Comparison of ENCODE assay signal across 20 cellular contexts in the genomic region with DNA sequence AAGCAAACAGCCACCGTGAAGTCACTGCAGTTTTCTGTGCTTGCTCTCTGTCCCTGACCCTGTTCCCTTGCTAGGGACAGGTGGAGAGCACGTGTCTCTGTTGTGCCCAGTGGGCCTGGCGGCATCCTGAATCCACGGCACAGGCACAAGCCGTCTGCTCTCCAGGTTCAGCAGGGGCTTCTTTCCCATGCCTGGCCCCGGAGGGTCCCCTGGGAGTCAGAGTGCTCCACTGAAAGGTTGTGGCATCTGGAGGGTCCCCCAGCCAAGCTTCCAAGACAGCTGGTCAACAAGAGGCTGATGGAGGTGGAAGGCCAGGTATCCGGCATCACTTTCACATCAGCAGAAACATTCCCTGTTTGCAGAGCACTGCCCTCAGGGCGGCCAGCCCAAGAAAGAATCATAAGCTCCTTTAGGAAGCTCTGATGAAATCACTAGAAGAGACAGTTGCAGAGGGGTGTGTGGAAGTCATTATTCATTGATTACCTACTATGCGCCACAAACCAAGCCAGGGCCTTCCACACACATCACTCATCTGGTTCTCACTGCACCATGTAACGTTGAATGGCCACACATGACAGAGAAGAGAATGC.
"Had no signal": no experiment of that assay in that cellular context is flagged by ENCODE, and none has a peak within 500 bp of the region (broad histone marks: within the 10 kb centered on the region; RNA-seq: fewer than 3 reads in every experiment).

No MANE protein-coding gene starts in this region.

- H3K27ac ChIP-seq: colonic mucosa, gastrocnemius medialis, left ventricle myocardium inferior, neutrophil, suprapubic skin, thyroid gland, upper lobe of left lung, uterus had no signal

- H3K36me3 Mint-ChIP-seq: naive thymus-derived CD4-positive, alpha-beta T cell; stimulated activated effector memory CD8-positive, alpha-beta T cell treated with anti-CD3 and anti-CD28 coated beads, Interleukin-12 subunit alpha, Interleukin-12 subunit beta, amount 100 ng/mL, for 72 hours had no signal

- H3K9me3 ChIP-seq: colonic mucosa, gastrocnemius medialis, left ventricle myocardium inferior, neutrophil, suprapubic skin, thyroid gland, upper lobe of left lung, uterus had no signal

- H3K4me3 Mint-ChIP-seq: naive thymus-derived CD4-positive, alpha-beta T cell; nephron progenitor cell; stimulated activated effector memory CD8-positive, alpha-beta T cell treated with anti-CD3 and anti-CD28 coated beads, Interleukin-12 subunit alpha, Interleukin-12 subunit beta, amount 100 ng/mL, for 72 hours had no signal

- H3K9me3 Mint-ChIP-seq: nephron progenitor cell; stimulated activated effector memory CD8-positive, alpha-beta T cell treated with anti-CD3 and anti-CD28 coated beads, Interleukin-12 subunit alpha, Interleukin-12 subunit beta, amount 100 ng/mL, for 72 hours had no signal

- H3K4me3 ChIP-seq: colonic mucosa, gastrocnemius medialis, left ventricle myocardium inferior, lung, suprapubic skin, thyroid gland, upper lobe of left lung, uterus had no signal

- ATAC-seq: esophagus mucosa; gastrocnemius medialis; naive thymus-derived CD4-positive, alpha-beta T cell; stimulated activated effector memory CD8-positive, alpha-beta T cell treated with anti-CD3 and anti-CD28 coated beads, Interleukin-12 subunit alpha, Interleukin-12 subunit beta, amount 100 ng/mL, for 72 hours; stimulated activated naive CD8-positive, alpha-beta T cell treated with anti-CD3 and anti-CD28 coated beads, Interleukin-15, Interleukin-2, amounts not matched to agents 100 U/mL and 50 U/mL, for 24 hours had no signal

- H3K4me1 Mint-ChIP-seq: naive thymus-derived CD4-positive, alpha-beta T cell; stimulated activated effector memory CD8-positive, alpha-beta T cell treated with anti-CD3 and anti-CD28 coated beads, Interleukin-12 subunit alpha, Interleukin-12 subunit beta, amount 100 ng/mL, for 72 hours had no signal

- H3K27ac Mint-ChIP-seq: naive thymus-derived CD4-positive, alpha-beta T cell; nephron progenitor cell; stimulated activated effector memory CD8-positive, alpha-beta T cell treated with anti-CD3 and anti-CD28 coated beads, Interleukin-12 subunit alpha, Interleukin-12 subunit beta, amount 100 ng/mL, for 72 hours had no signal

- H3K27me3 ChIP-seq: colonic mucosa, gastrocnemius medialis, thyroid gland, upper lobe of left lung, uterus had no signal

- DNase-seq: cerebellar nuclear complex; colonic mucosa; effector CD8-positive, alpha-beta T cell; gastrocnemius medialis; left ventricle myocardium inferior; mesenchymal stem cell; naive thymus-derived CD4-positive, alpha-beta T cell; nephron progenitor cell; small intestine; stimulated activated CD4-positive, alpha-beta T cell treated with anti-CD3 and anti-CD28 coated beads, Interleukin-2, amount 100 ng/mL, for 48 hours; stimulated activated CD8-positive, alpha-beta memory T cell treated with anti-CD3 and anti-CD28 coated beads, Interleukin-4, amount 100 ng/mL, for 48 hours; stimulated activated naive CD8-positive, alpha-beta T cell treated with anti-CD3 and anti-CD28 coated beads, Interleukin-15, Interleukin-2, amounts not matched to agents 100 U/mL and 50 U/mL, for 24 hours; thyroid gland; uterus had no signal

- H3K4me1 ChIP-seq: colonic mucosa, gastrocnemius medialis, left ventricle myocardium inferior, suprapubic skin, upper lobe of left lung, uterus had no signal

- H3K36me3 ChIP-seq: colonic mucosa, gastrocnemius medialis, left ventricle myocardium inferior, neutrophil, suprapubic skin, thyroid gland, upper lobe of left lung, uterus had no signal
